In the genomic region with DNA sequence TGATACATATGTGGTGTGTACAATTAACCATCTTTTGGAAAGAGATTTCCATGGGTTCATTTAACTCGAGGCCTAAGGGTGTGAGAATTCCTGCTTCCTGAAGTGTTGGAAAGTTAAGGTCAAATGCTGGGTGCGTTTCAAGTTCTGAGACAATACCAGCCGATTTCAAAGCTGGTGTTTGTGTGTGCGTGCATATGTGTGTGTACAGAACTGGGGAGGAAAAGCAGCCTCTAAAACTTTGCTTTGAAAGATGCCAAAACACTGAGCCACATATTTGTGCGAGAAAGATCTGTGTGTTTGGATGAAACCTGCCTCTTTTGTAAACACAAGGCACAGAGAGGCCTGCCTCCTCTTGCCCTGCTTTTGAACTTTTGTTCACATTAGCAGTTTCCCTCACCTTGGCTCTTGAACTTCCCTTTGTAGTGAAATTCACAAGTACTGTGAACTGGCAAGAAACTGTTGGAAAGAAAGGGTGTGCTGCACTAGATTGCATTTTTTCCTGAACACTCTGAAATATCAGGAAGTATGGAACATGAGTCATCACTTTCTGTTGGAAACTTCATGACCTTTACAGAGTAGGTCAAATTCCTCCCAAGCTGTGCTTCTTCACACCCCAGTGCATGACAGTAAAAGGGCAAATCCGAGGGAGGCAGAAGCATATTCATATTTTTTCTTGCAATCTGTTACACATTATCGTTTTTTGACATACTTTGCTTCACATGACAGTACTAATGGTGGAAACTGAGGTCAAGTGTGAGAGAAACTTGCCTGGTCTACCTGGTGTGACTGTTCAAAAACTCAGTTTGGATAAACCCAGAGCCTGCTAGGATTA, we compare ENCODE assay signal across 9 cellular contexts. TPM values are rescaled to one million over a fixed set of nuclear protein-coding genes. Genes with fewer than 3 reads are reported as not detected.
A peak's percentile ranks its signal among the peaks of the same experiment; 100 is the strongest.
DNase-seq lines count a peak whose midpoint lies in the region; ATAC-seq and TF ChIP-seq lines count a peak whose summit lies in the region.
"Had no signal": no experiment of that assay in that cellular context is flagged by ENCODE, and none has a peak within 500 bp of the region (broad histone marks: within the 10 kb centered on the region; RNA-seq: fewer than 3 reads in every experiment).

No MANE protein-coding gene starts in this region.

- intact Hi-C loops in esophagus muscularis mucosa (cut with DNase I): no loop called here

- peak; percentile 68 for DNase-seq in AG08396 (ENCODE audit: low spot score)
- no peak for DNase-seq in Peyer's patch
- no peak for DNase-seq in esophagus muscularis mucosa (ENCODE audit: extremely low spot score)
- DNase-seq in activated naive CD8-positive, alpha-beta T cell treated with anti-CD3 and anti-CD28 coated beads, Interleukin-2, amount 50 U/mL, for 24 hours: no peak
- no peak for DNase-seq in DMS153 (lab: John Stamatoyannopoulos, UW)
- no peak for DNase-seq in BE2C

- H3K4me1 Mint-ChIP-seq in activated naive CD8-positive, alpha-beta T cell treated with anti-CD3 and anti-CD28 coated beads, Interleukin-2, amount 50 U/mL, for 24 hours: no peaks in the 10 kb centered on the region

- no peaks in the 10 kb centered on the region for H3K9me3 Mint-ChIP-seq in activated naive CD8-positive, alpha-beta T cell treated with anti-CD3 and anti-CD28 coated beads, Interleukin-2, amount 50 U/mL, for 24 hours

- no peak overlapping the region for H3K4me3 Mint-ChIP-seq in activated naive CD8-positive, alpha-beta T cell treated with anti-CD3 and anti-CD28 coated beads, Interleukin-2, amount 50 U/mL, for 24 hours

- H3K27ac ChIP-seq in Peyer's patch (peak overlapping the region in 3 of 4 donors; percentile 18 to 76 (median 70)), esophagus muscularis mucosa (replicated peaks in 1 of 4) (peak overlapping the region; percentile 79 to 85 (median 82))
- H3K27ac ChIP-seq: neutrophil had no signal

- H3K27me3 ChIP-seq in Peyer's patch: no peaks in the 10 kb centered on the region
- H3K27me3 ChIP-seq in esophagus muscularis mucosa: no peaks in the 10 kb centered on the region
- H3K27me3 ChIP-seq in neuron (ENCODE audit: insufficient read depth, low read length): no peaks in the 10 kb centered on the region
- H3K27me3 ChIP-seq in BE2C: no peaks in the 10 kb centered on the region
- H3K27me3 ChIP-seq: neutrophil had no signal

- ATAC-seq in activated naive CD8-positive, alpha-beta T cell treated with anti-CD3 and anti-CD28 coated beads, Interleukin-2, amount 50 U/mL, for 24 hours: no peak
- no peak for ATAC-seq in GM21447 (IDR thresholded peaks at IDR 0.05; ENCODE audit: unreplicated experiment)

- no peaks in the 10 kb centered on the region for H3K36me3 ChIP-seq in Peyer's patch
- no peaks in the 10 kb centered on the region for H3K36me3 ChIP-seq in esophagus muscularis mucosa
- no peaks in the 10 kb centered on the region for H3K36me3 ChIP-seq in neuron (ENCODE audit: insufficient read depth, low read length)
- no peaks in the 10 kb centered on the region for H3K36me3 ChIP-seq in BE2C
- H3K36me3 ChIP-seq: neutrophil had no signal

- no peaks in the 10 kb centered on the region for H3K36me3 Mint-ChIP-seq in activated naive CD8-positive, alpha-beta T cell treated with anti-CD3 and anti-CD28 coated beads, Interleukin-2, amount 50 U/mL, for 24 hours (ENCODE audit: low read depth)

- H3K27ac Mint-ChIP-seq in activated naive CD8-positive, alpha-beta T cell treated with anti-CD3 and anti-CD28 coated beads, Interleukin-2, amount 50 U/mL, for 24 hours: no peak overlapping the region

- WGBS in esophagus muscularis mucosa: 20% methylated on average over 7 of the region's 7 CpGs

- TF ChIP-seq POLR2A in Peyer's patch (IDR thresholded peaks at IDR 0.05) (no peak), esophagus muscularis mucosa (IDR thresholded peaks at IDR 0.05; ENCODE audit: low read depth) (no peak)

- no peaks in the 10 kb centered on the region for H3K9me3 ChIP-seq in Peyer's patch
- H3K9me3 ChIP-seq in esophagus muscularis mucosa: no peaks in the 10 kb centered on the region
- H3K9me3 ChIP-seq in neuron (ENCODE audit: low read length): no peaks in the 10 kb centered on the region
- H3K9me3 ChIP-seq in BE2C: no peaks in the 10 kb centered on the region
- H3K9me3 ChIP-seq: neutrophil had no signal

- no peaks in the 10 kb centered on the region for H3K27me3 Mint-ChIP-seq in activated naive CD8-positive, alpha-beta T cell treated with anti-CD3 and anti-CD28 coated beads, Interleukin-2, amount 50 U/mL, for 24 hours

- peak overlapping the region; percentile 74 for H2AFZ ChIP-seq in neuron (ENCODE audit: low read depth, low read length)

- H3K4me1 ChIP-seq in Peyer's patch (peaks cover 0 to 16% (median 0%) of the 10 kb centered on the region in 4 donors), esophagus muscularis mucosa (peaks cover 53 to 82% (median 75%) of the 10 kb centered on the region in 4 donors), neuron (ENCODE audit: insufficient read depth, low read length) (peaks cover 17% of the 10 kb centered on the region), BE2C (peaks cover 11% of the 10 kb centered on the region)

- H3K4me3 ChIP-seq in Peyer's patch (no peak overlapping the region), esophagus muscularis mucosa (peak overlapping the region in 1 of 4 donors; percentile 12), neuron (ENCODE audit: low read length) (no peak overlapping the region), BE2C (ENCODE audit: low read depth, low read length) (no peak overlapping the region)

- TF ChIP-seq CTCF in Peyer's patch (IDR thresholded peaks at IDR 0.05) (peak in 1 of 6 experiments; percentile 5), esophagus muscularis mucosa (IDR thresholded peaks at IDR 0.05) (no peak), BE2C (IDR thresholded peaks at IDR 0.05; ENCODE audit: low read depth, low read length) (no peak)

- TF ChIP-seq EP300 in esophagus muscularis mucosa (IDR thresholded peaks at IDR 0.05): no peak

RNA-seq across cellular contexts. Expression of gene CAVIN2, which starts 20.0 kb away (rescaled TPM):
- 10 to 100 TPM in 3 of 4 donors, 1 to 10 TPM in 1; 7.9 to 49.5 (median 15.2) TPM for total RNA-seq in Peyer's patch
- 100 to 1,000 TPM in 3 of 4 donors, 10 to 100 TPM in 1; 90.6 to 179 (median 120) TPM for total RNA-seq in esophagus muscularis mucosa
- polyA plus RNA-seq in BE2C (2012; ENCODE audit: insufficient read depth, insufficient read length, low read depth): 0.31 TPM
